ENCODE assay signal across 9 cellular contexts in the genomic region with DNA sequence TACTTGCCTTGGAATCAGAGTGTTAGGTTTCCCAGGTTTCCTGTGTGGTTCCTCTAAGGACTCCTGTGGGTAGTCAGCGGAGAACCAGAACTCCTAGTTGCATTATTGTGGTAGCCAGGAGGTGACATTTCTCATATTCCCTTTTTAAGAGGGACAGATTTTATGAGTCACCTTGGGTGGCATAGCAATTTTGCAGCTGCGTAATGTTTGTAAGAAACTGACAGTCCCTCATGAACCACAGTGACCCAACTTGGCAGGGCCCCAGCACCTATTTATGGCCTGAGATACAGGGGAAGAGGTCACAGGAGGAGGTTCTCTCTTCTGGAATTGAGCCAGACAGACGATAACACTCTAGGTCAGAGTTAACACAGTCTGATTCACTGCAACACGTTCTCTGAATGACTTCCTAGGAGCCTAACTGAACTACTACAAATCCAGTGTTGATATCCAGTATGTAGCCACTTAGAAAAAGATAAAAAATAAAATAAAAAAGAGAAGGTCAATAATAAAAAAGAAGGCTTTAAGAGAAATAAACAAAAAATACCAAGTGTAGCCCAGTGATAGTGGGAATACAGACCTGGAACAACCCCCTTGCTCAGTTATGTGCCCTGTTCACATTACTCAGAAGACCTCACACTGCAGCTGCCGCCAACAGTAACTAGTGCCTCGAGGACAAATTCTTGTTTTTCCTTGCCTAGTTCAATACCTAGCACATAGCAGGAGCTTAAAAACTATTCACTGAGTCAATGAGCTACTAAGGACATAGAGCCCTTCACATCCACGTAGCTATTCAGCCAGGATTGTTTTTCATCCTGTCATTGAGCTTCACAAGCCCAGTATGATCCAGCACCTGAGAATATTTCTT. TPM values are rescaled to one million over a fixed set of nuclear protein-coding genes. Genes with fewer than 3 reads are reported as not detected.
A peak's percentile ranks its signal among the peaks of the same experiment; 100 is the strongest.
DNase-seq lines count a peak whose midpoint lies in the region; ATAC-seq and FAIRE-seq lines count a peak whose summit lies in the region.
"Had no signal": no experiment of that assay in that cellular context is flagged by ENCODE, and none has a peak within 500 bp of the region (broad histone marks: within the 10 kb centered on the region; RNA-seq: fewer than 3 reads in every experiment).

No MANE protein-coding gene starts in this region.

- no peak overlapping the region for H3K27ac Mint-ChIP-seq in activated T-cell treated with anti-CD3 and anti-CD28 coated beads, Interleukin-2, amount 50 U/mL, for 72 hours
- H3K27ac Mint-ChIP-seq: activated naive CD8-positive, alpha-beta T cell treated with anti-CD3 and anti-CD28 coated beads, Interleukin-2, amount 10 ng/mL, durations not matched to agents 7 days and 5 days had no signal

- H3K9me3 Mint-ChIP-seq in activated T-cell treated with anti-CD3 and anti-CD28 coated beads, Interleukin-2, amount 50 U/mL, for 72 hours: no peaks in the 10 kb centered on the region
- H3K9me3 Mint-ChIP-seq: activated naive CD8-positive, alpha-beta T cell treated with anti-CD3 and anti-CD28 coated beads, Interleukin-2, amount 10 ng/mL, durations not matched to agents 7 days and 5 days had no signal

- no peaks in the 10 kb centered on the region for H3K4me1 Mint-ChIP-seq in activated T-cell treated with anti-CD3 and anti-CD28 coated beads, Interleukin-2, amount 50 U/mL, for 72 hours (ENCODE audit: low read depth)
- H3K4me1 Mint-ChIP-seq: activated naive CD8-positive, alpha-beta T cell treated with anti-CD3 and anti-CD28 coated beads, Interleukin-2, amount 10 ng/mL, durations not matched to agents 7 days and 5 days had no signal

- H3K36me3 Mint-ChIP-seq in activated T-cell treated with anti-CD3 and anti-CD28 coated beads, Interleukin-2, amount 50 U/mL, for 72 hours (ENCODE audit: insufficient read depth in 2 of 2): no peaks in the 10 kb centered on the region
- H3K36me3 Mint-ChIP-seq: activated naive CD8-positive, alpha-beta T cell treated with anti-CD3 and anti-CD28 coated beads, Interleukin-2, amount 10 ng/mL, durations not matched to agents 7 days and 5 days had no signal

- FAIRE-seq in islet of Langerhans (lab: Jason Lieb, UNC): peak; percentile 91

- DNase-seq in stimulated activated CD4-positive, alpha-beta T cell treated with anti-CD3 and anti-CD28 coated beads, Interleukin-12 subunit alpha, Interleukin-12 subunit beta, amount 100 ng/mL, for 4 hours: peak; percentile 1
- no peak for DNase-seq in stimulated activated CD4-positive, alpha-beta T cell treated with anti-CD3 and anti-CD28 coated beads, Interleukin-4, amount 100 ng/mL, for 24 hours
- peak; percentile 37 to 85 for DNase-seq in NCI-H2081 (lab: John Stamatoyannopoulos, UW)
- peak; percentile 56 to 69 for DNase-seq in activated T-cell treated with anti-CD3 and anti-CD28 coated beads, Interleukin-2, amount 50 U/mL, for 72 hours
- DNase-seq in stimulated activated CD8-positive, alpha-beta memory T cell treated with anti-CD3 and anti-CD28 coated beads, Interleukin-4, amount 100 ng/mL, for 4 hours (ENCODE audit: low read depth in 2 of 2, low spot score in 1 of 2): peak; percentile 3 to 13
- DNase-seq in HuH-7.5 (ENCODE audit: low spot score): no peak
- DNase-seq: activated naive CD8-positive, alpha-beta T cell treated with anti-CD3 and anti-CD28 coated beads, Interleukin-2, amount 10 ng/mL, durations not matched to agents 7 days and 5 days had no signal

- peaks cover 22% of the 10 kb centered on the region for H3K27me3 Mint-ChIP-seq in activated T-cell treated with anti-CD3 and anti-CD28 coated beads, Interleukin-2, amount 50 U/mL, for 72 hours (ENCODE audit: low read depth)

- peak; percentile 57 for ATAC-seq in HG02973 (IDR thresholded peaks at IDR 0.05; ENCODE audit: unreplicated experiment)
- peak; percentile 98 for ATAC-seq in activated T-cell treated with anti-CD3 and anti-CD28 coated beads, Interleukin-2, amount 50 U/mL, for 72 hours (replicated peaks in 1 of 2)

- no peak overlapping the region for H3K4me3 Mint-ChIP-seq in activated T-cell treated with anti-CD3 and anti-CD28 coated beads, Interleukin-2, amount 50 U/mL, for 72 hours
- H3K4me3 Mint-ChIP-seq: activated naive CD8-positive, alpha-beta T cell treated with anti-CD3 and anti-CD28 coated beads, Interleukin-2, amount 10 ng/mL, durations not matched to agents 7 days and 5 days had no signal

RNA-seq across cellular contexts. Expression of a gene that starts 50.7 kb away (rescaled TPM):
- total RNA-seq in activated T-cell treated with anti-CD3 and anti-CD28 coated beads, Interleukin-2, amount 50 U/mL, for 72 hours: 10 to 100 TPM; 18.0 to 19.2 TPM

Comparison
In these comparisons a context has a peak if more than half of its experiments do, and no peak if none do; other contexts are left out.
1. DNase-seq: peak in stimulated activated CD4-positive, alpha-beta T cell treated with anti-CD3 and anti-CD28 coated beads, Interleukin-12 subunit alpha, Interleukin-12 subunit beta, amount 100 ng/mL, for 4 hours (single experiment), NCI-H2081 (2 of 2), activated T-cell treated with anti-CD3 and anti-CD28 coated beads, Interleukin-2, amount 50 U/mL, for 72 hours (2 of 2) and stimulated activated CD8-positive, alpha-beta memory T cell treated with anti-CD3 and anti-CD28 coated beads, Interleukin-4, amount 100 ng/mL, for 4 hours (2 of 2); none in stimulated activated CD4-positive, alpha-beta T cell treated with anti-CD3 and anti-CD28 coated beads, Interleukin-4, amount 100 ng/mL, for 24 hours (single experiment) and HuH-7.5 (single experiment).